In the genomic region with DNA sequence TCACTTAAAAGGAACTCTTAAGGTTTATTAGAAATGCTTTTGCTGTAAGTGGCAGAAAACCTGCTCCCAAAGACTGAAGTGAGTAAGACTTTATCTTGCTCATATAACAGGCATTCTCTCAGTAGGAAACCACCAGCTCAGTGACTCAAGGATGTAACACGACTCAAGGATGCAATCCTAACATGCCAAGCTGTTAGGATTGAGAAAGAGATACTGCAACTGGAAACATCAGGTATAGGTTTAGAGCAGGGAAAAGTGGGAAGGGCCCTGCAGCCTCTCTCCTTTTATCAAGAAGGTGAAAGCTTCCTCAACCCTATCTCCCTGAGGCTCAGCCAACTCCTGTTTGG, we compare ENCODE assay signal across 17 cellular contexts. TPM values are rescaled to one million over a fixed set of nuclear protein-coding genes. Genes with fewer than 3 reads are reported as not detected.
DNase-seq lines count a peak whose midpoint lies in the region; ATAC-seq and TF ChIP-seq lines count a peak whose summit lies in the region.
"Had no signal": no experiment of that assay in that cellular context is flagged by ENCODE, and none has a peak within 500 bp of the region (broad histone marks: within the 10 kb centered on the region; RNA-seq: fewer than 3 reads in every experiment).

No MANE protein-coding gene starts in this region.

- H3K4me3 Mint-ChIP-seq in mesothelial cell of epicardium = no peak overlapping the region
- H3K4me3 Mint-ChIP-seq: activated naive CD4-positive, alpha-beta T cell treated with anti-CD3 and anti-CD28 coated beads, Interleukin-2, amount 10 ng/mL, durations not matched to agents 7 days and 5 days; T-helper 2 cell treated with Interferon-gamma antibody and Interleukin-4, amounts not matched to agents 5 μg/mL and 100 μg/mL, for 36 hours had no signal

- intact Hi-C loops in upper lobe of right lung (cut with DNase I) = no loop called here
- intact Hi-C loops in posterior cingulate gyrus (cut with DNase I) = no loop called here

- peak; percentile 7 for DNase-seq in NCI-H2171 treated with DMSO at 0.1 percent for 48 hours (lab: John Stamatoyannopoulos, UW)
- DNase-seq in NCI-H2171 (lab: John Stamatoyannopoulos, UW) = no peak
- DNase-seq in fibroblast of the aortic adventitia (ENCODE audit: low read depth) = peak; percentile 83
- DNase-seq in mesothelial cell of epicardium (ENCODE audit: low spot score in 2 of 2, unreplicated experiment in 2 of 2) = no peak
- DNase-seq in upper lobe of right lung = no peak
- no peak for DNase-seq in posterior cingulate gyrus
- DNase-seq: 8988T; activated naive CD4-positive, alpha-beta T cell treated with anti-CD3 and anti-CD28 coated beads, Interleukin-2, amount 10 ng/mL, durations not matched to agents 7 days and 5 days; DMS79; NCI-H1694; right cardiac atrium; testis had no signal

- H3K27ac Mint-ChIP-seq in mesothelial cell of epicardium = no peak overlapping the region
- H3K27ac Mint-ChIP-seq: activated naive CD4-positive, alpha-beta T cell treated with anti-CD3 and anti-CD28 coated beads, Interleukin-2, amount 10 ng/mL, durations not matched to agents 7 days and 5 days; T-helper 2 cell treated with Interferon-gamma antibody and Interleukin-4, amounts not matched to agents 5 μg/mL and 100 μg/mL, for 36 hours had no signal

- H3K36me3 ChIP-seq in upper lobe of right lung = no peaks in the 10 kb centered on the region
- H3K36me3 ChIP-seq: HAP-1 had no signal

- H3K4me1 ChIP-seq in upper lobe of right lung = no peaks in the 10 kb centered on the region
- H3K4me1 ChIP-seq: HAP-1, testis had no signal

- H3K27me3 ChIP-seq in upper lobe of right lung = no peaks in the 10 kb centered on the region
- H3K27me3 ChIP-seq: testis had no signal

- no peaks in the 10 kb centered on the region for H3K4me1 Mint-ChIP-seq in mesothelial cell of epicardium
- H3K4me1 Mint-ChIP-seq: activated naive CD4-positive, alpha-beta T cell treated with anti-CD3 and anti-CD28 coated beads, Interleukin-2, amount 10 ng/mL, durations not matched to agents 7 days and 5 days had no signal

- TF ChIP-seq CTCF in WI38 (IDR thresholded peaks at IDR 0.05; ENCODE audit: low read depth, low read length) (no peak), fibroblast of the aortic adventitia (IDR thresholded peaks at IDR 0.05; ENCODE audit: insufficient read depth, low read length) (no peak), mesothelial cell of epicardium (IDR thresholded peaks at IDR 0.05; ENCODE audit: unreplicated experiment) (no peak), upper lobe of right lung (IDR thresholded peaks at IDR 0.05) (no peak)

- no peaks in the 10 kb centered on the region for H3K36me3 Mint-ChIP-seq in mesothelial cell of epicardium
- H3K36me3 Mint-ChIP-seq: activated naive CD4-positive, alpha-beta T cell treated with anti-CD3 and anti-CD28 coated beads, Interleukin-2, amount 10 ng/mL, durations not matched to agents 7 days and 5 days had no signal

- no peaks in the 10 kb centered on the region for H3K9me3 ChIP-seq in upper lobe of right lung
- H3K9me3 ChIP-seq: HAP-1, testis had no signal

- peak overlapping the region; percentile 20; the same call in 1 of the 2 replicates for H3K4me3 ChIP-seq in WI38 (ENCODE audit: low read depth, low read length)
- H3K4me3 ChIP-seq in fibroblast of the aortic adventitia (ENCODE audit: low read depth, low read length) = no peak overlapping the region
- no peak overlapping the region for H3K4me3 ChIP-seq in upper lobe of right lung
- H3K4me3 ChIP-seq: HAP-1, testis had no signal

- H3K27me3 Mint-ChIP-seq in mesothelial cell of epicardium (ENCODE audit: low read depth) = no peaks in the 10 kb centered on the region
- H3K27me3 Mint-ChIP-seq: activated naive CD4-positive, alpha-beta T cell treated with anti-CD3 and anti-CD28 coated beads, Interleukin-2, amount 10 ng/mL, durations not matched to agents 7 days and 5 days had no signal

- no peak for ATAC-seq in upper lobe of right lung
- no peak for ATAC-seq in HG02623 (IDR thresholded peaks at IDR 0.05; ENCODE audit: unreplicated experiment)
- ATAC-seq: HepG2, right cardiac atrium had no signal

- H3K27ac ChIP-seq in upper lobe of right lung = no peak overlapping the region
- H3K27ac ChIP-seq: testis had no signal

- peaks cover 22% of the 10 kb centered on the region for H3K9me3 Mint-ChIP-seq in mesothelial cell of epicardium
- H3K9me3 Mint-ChIP-seq: activated naive CD4-positive, alpha-beta T cell treated with anti-CD3 and anti-CD28 coated beads, Interleukin-2, amount 10 ng/mL, durations not matched to agents 7 days and 5 days; T-helper 2 cell treated with Interferon-gamma antibody and Interleukin-4, amounts not matched to agents 5 μg/mL and 100 μg/mL, for 36 hours had no signal

RNA-seq across cellular contexts. Expression of a gene that starts 11.9 kb away (rescaled TPM):
- total RNA-seq in fibroblast of the aortic adventitia (ENCODE audit: low replicate concordance) = 8.0 and 63.2 TPM in 2 replicates
- 13.6 to 14.3 TPM (median 14.1 TPM) in 3 replicates for total RNA-seq in mesothelial cell of epicardium
- 8.8 TPM for total RNA-seq in upper lobe of right lung

Comparison
In these comparisons a context has a peak if more than half of its experiments do, and no peak if none do; other contexts are left out.
1. DNase-seq: peak in NCI-H2171 treated with DMSO at 0.1 percent for 48 hours (single experiment) and fibroblast of the aortic adventitia (single experiment); none in NCI-H2171 (single experiment), mesothelial cell of epicardium (0 of 2), upper lobe of right lung (single experiment) and posterior cingulate gyrus (0 of 10).